15 cellular contexts compared by ENCODE assay signal in genomic region chr3:13199006-13199776, GRCh38.
DNase-seq lines count a peak whose midpoint lies in the region; ATAC-seq, FAIRE-seq and TF ChIP-seq lines count a peak whose summit lies in the region.
"Had no signal": no experiment of that assay in that cellular context is flagged by ENCODE, and none has a peak within 500 bp of the region (broad histone marks: within the 10 kb centered on the region; RNA-seq: fewer than 3 reads in every experiment).

No MANE protein-coding gene starts in this region.

- no peak overlapping the region for H3K4me3 ChIP-seq in BLaER1
- no peak overlapping the region for H3K4me3 ChIP-seq in H1 (ENCODE audit: extremely low read depth in 1 of 4, insufficient read depth in 2 of 4, low read depth in 3 of 4, low read length in 4 of 4)
- no peak overlapping the region for H3K4me3 ChIP-seq in lower lobe of right lung
- no peak overlapping the region for H3K4me3 ChIP-seq in spleen
- no peak overlapping the region for H3K4me3 ChIP-seq in uterus
- H3K4me3 ChIP-seq: GM12878, GM23248 had no signal

- no peak for ATAC-seq in lower lobe of right lung
- ATAC-seq: GM12878 had no signal

- no peak overlapping the region for H4K5ac ChIP-seq in H1 (ENCODE audit: insufficient read length, low read depth, low read length)

- no peaks in the 10 kb centered on the region for H3K79me2 ChIP-seq in H1 (ENCODE audit: control insufficient read depth in 1 of 2, insufficient read depth in 2 of 2, low read length in 2 of 2)

- H2BK5ac ChIP-seq in H1 (ENCODE audit: low read depth, low read length), result no peak overlapping the region

- TF ChIP-seq RAD21 in H1 (IDR thresholded peaks at IDR 0.05 in 1 of 2, conservative IDR thresholded peaks at IDR 0.05 in 1 of 2; ENCODE audit: low read depth in 2 of 2, low read length in 2 of 2), result no peak

- H2BK120ac ChIP-seq in H1 (replicated peaks; ENCODE audit: low read depth, low read length), result no peak overlapping the region

- H3K4ac ChIP-seq in H1 (replicated peaks; ENCODE audit: insufficient read length, low read depth, low read length), result peak overlapping the region; percentile 93

- H3K9me3 ChIP-seq in BLaER1 (no peaks in the 10 kb centered on the region), H1 (ENCODE audit: insufficient read depth in 2 of 2, low read depth in 1 of 2, low read length in 1 of 2) (no peaks in the 10 kb centered on the region), lower lobe of right lung (no peaks in the 10 kb centered on the region), spleen (no peaks in the 10 kb centered on the region), uterus (no peaks in the 10 kb centered on the region)

- H3K4me1 ChIP-seq in BLaER1 (peaks cover 99% of the 10 kb centered on the region), H1 (replicated peaks in 1 of 4; ENCODE audit: control insufficient read depth in 3 of 4, insufficient read depth in 4 of 4, low read length in 3 of 4) (peaks cover 0 to 3% (median under 1%) of the 10 kb centered on the region in 4 experiments; a peak in 5 of 7 replicates), lower lobe of right lung (peaks cover under 1% of the 10 kb centered on the region), spleen (peaks cover 0 to 28% (median 6%) of the 10 kb centered on the region in 6 donors), uterus (no peaks in the 10 kb centered on the region)

- peak overlapping the region; percentile 97 for H4K91ac ChIP-seq in H1 (replicated peaks; ENCODE audit: insufficient read length, low read length)

- H2BK15ac ChIP-seq in H1 (ENCODE audit: low read length), result no peak overlapping the region

- H2AFZ ChIP-seq in H1 (ENCODE audit: low read length), result no peak overlapping the region
- H2AFZ ChIP-seq: GM23248 had no signal

- TF ChIP-seq EP300 in H1 (IDR thresholded peaks at IDR 0.05; ENCODE audit: borderline replicate concordance in 1 of 2, low read depth in 2 of 2, low read length in 2 of 2), result no peak

- no peak overlapping the region for H3K56ac ChIP-seq in H1 (replicated peaks; ENCODE audit: insufficient read length, low read depth, low read length)

- H3K23me2 ChIP-seq in H1 (ENCODE audit: low read depth, low read length), result peaks cover 5% of the 10 kb centered on the region; the same call in 1 of the 2 replicates

- POLR2A ChIA-PET in H1 (lab: Charles Lee; ENCODE audit: partially characterized antibody), result no interaction called here

- no peaks in the 10 kb centered on the region for H3K27me3 ChIP-seq in BLaER1
- peaks cover 0 to under 1% (median under 1%) of the 10 kb centered on the region in 4 experiments; a peak in 4 of 7 replicates for H3K27me3 ChIP-seq in H1 (replicated peaks in 1 of 4; ENCODE audit: control insufficient read depth in 3 of 4, extremely low read depth in 1 of 4, insufficient read depth in 3 of 4, low read length in 3 of 4)
- H3K27me3 ChIP-seq in lower lobe of right lung (ENCODE audit: low read depth), result peaks cover 26% of the 10 kb centered on the region
- peaks cover 0 to 63% (median 8%) of the 10 kb centered on the region in 7 donors for H3K27me3 ChIP-seq in spleen (replicated peaks in 1 of 7)
- H3K27me3 ChIP-seq in uterus, result no peaks in the 10 kb centered on the region

- H4K20me1 ChIP-seq in BLaER1, result no peaks in the 10 kb centered on the region
- H4K20me1 ChIP-seq in H1 (replicated peaks in 1 of 2; ENCODE audit: control insufficient read depth in 1 of 2, insufficient read depth in 2 of 2, low read length in 2 of 2), result peaks cover 0 to 7% of the 10 kb centered on the region in 2 experiments

- no peak overlapping the region for H3K18ac ChIP-seq in H1 (ENCODE audit: extremely low read depth, low read length)

- H3K23ac ChIP-seq in H1 (ENCODE audit: insufficient read length), result no peak overlapping the region

- H3K36me3 ChIP-seq in BLaER1, result no peaks in the 10 kb centered on the region
- no peaks in the 10 kb centered on the region for H3K36me3 ChIP-seq in H1 (ENCODE audit: control insufficient read depth in 2 of 4, insufficient read depth in 4 of 4, low read length in 3 of 4)
- no peaks in the 10 kb centered on the region for H3K36me3 ChIP-seq in lower lobe of right lung
- no peaks in the 10 kb centered on the region for H3K36me3 ChIP-seq in spleen
- no peaks in the 10 kb centered on the region for H3K36me3 ChIP-seq in uterus

- peak overlapping the region; percentile 11; the same call in 1 of the 2 replicates for H4K8ac ChIP-seq in H1 (ENCODE audit: extremely low read depth, insufficient read depth, low read length)

- intact Hi-C loops in lower lobe of right lung (cut with DNase I), result no loop called here
- intact Hi-C loops in spleen (cut with DNase I; ENCODE audit: low total_unique reads), result no loop called here
- intact Hi-C loops in uterus (cut with DNase I; ENCODE audit: low total_unique reads), result no loop called here

- H3K79me1 ChIP-seq in H1 (ENCODE audit: low read depth, low read length), result 0 out of 2 replicates have a peak, but pooled peaks cover 2% of the 10 kb centered on the region

- no peak for FAIRE-seq in H1 (lab: Jason Lieb, UNC)
- FAIRE-seq: GM12878, GM18507 had no signal

- DNase-seq in H1 (ENCODE audit: low read depth in 1 of 2, low spot score in 2 of 2), result no peak
- DNase-seq in lower lobe of right lung, result peak; percentile 28
- DNase-seq in spleen, result peak; percentile 61
- no peak for DNase-seq in activated CD4-positive, alpha-beta T cell treated with anti-CD3 and anti-CD28 coated beads, Interleukin-2, amount 50 U/mL, for 48 hours
- DNase-seq in RKO (ENCODE audit: low spot score), result no peak
- DNase-seq in uterus, result no peak
- DNase-seq: ACHN; CD4-positive, alpha-beta memory T cell; DMS79; GM23248; H7 had no signal

- H2BK12ac ChIP-seq in H1 (ENCODE audit: low read depth, low read length), result no peak overlapping the region

- peak overlapping the region; percentile 92 for H3K4me2 ChIP-seq in BLaER1
- no peak overlapping the region for H3K4me2 ChIP-seq in H1 (ENCODE audit: insufficient read depth in 1 of 2, low read depth in 2 of 2, low read length in 2 of 2)

- H3K27ac ChIP-seq in BLaER1 (peak overlapping the region; percentile 50; the same call in 1 of the 2 replicates), H1 (ENCODE audit: low read depth, low read length) (no peak overlapping the region), lower lobe of right lung (no peak overlapping the region), spleen (no peak overlapping the region), uterus (no peak overlapping the region)
- H3K27ac ChIP-seq: C4-2B, GM23248 had no signal

- H3K9ac ChIP-seq in BLaER1 (0 out of 2 replicates have a peak overlapping the region, but pooled peaks have one; percentile 8), H1 (replicated peaks in 1 of 4; ENCODE audit: extremely low read depth in 1 of 4, low read depth in 3 of 4, low read length in 3 of 4) (no peak overlapping the region)
- H3K9ac ChIP-seq: GM23248 had no signal

- no peak for TF ChIP-seq CTCF in H1 (IDR thresholded peaks at IDR 0.05; ENCODE audit: control extremely low read depth in 1 of 3, insufficient read depth in 1 of 3, low read depth in 1 of 3, low read length in 3 of 3)
- TF ChIP-seq CTCF in lower lobe of right lung (IDR thresholded peaks at IDR 0.05), result no peak
- TF ChIP-seq CTCF in spleen (IDR thresholded peaks at IDR 0.05 in 8 of 11, conservative IDR thresholded peaks at IDR 0.05 in 3 of 11), result no peak
- no peak for TF ChIP-seq CTCF in uterus (IDR thresholded peaks at IDR 0.05)

- H2AK5ac ChIP-seq in H1 (ENCODE audit: low read depth, low read length), result no peak overlapping the region

- no peak for TF ChIP-seq POLR2A in H1 (IDR thresholded peaks at IDR 0.05; ENCODE audit: control extremely low read depth in 1 of 2, low read depth in 2 of 2, low read length in 2 of 2)
- TF ChIP-seq POLR2A in spleen (IDR thresholded peaks at IDR 0.05), result no peak
- TF ChIP-seq POLR2A in uterus (IDR thresholded peaks at IDR 0.05), result no peak

- CTCF ChIA-PET in H1 (lab: Charles Lee; ENCODE audit: partially characterized antibody), result interaction anchor here (0.7 to 4.9 kb wide), 13 partner anchors 9 to 265 kb away, joined by 3 to 32 read pairs (median 4); no protein-coding TSS in a partner anchor

- no peak overlapping the region for H3K14ac ChIP-seq in H1 (ENCODE audit: insufficient read length)

- H2BK20ac ChIP-seq in H1 (ENCODE audit: low read length), result no peak overlapping the region

- 90% methylated on average over 25 of the region's 25 CpGs; no CpG with 5 or more reads in 1 of the 2 experiments for WGBS in H1 (ENCODE audit: extremely low coverage in 1 of 2, insufficient coverage in 1 of 2, insufficient read length in 1 of 2, insufficient replicate concordance in 2 of 2, low coverage in 1 of 2, low lambda C conversion rate in 2 of 2, missing lambda C conversion rate in 1 of 2), 2 experiments
- 79 to 90% (median 88%) methylated on average over 25 of the region's 25 CpGs for WGBS in spleen, 5 donors

TF ChIP-seq in H1, 55 proteins besides CTCF, POLR2A, EP300 and RAD21:
- TF ChIP-seq CBX5 (IDR thresholded peaks at IDR 0.05; ENCODE audit: low read depth, low read length) (no peak), NRF1 (IDR thresholded peaks at IDR 0.05; ENCODE audit: low read depth, low read length) (no peak), ZNF274 (IDR thresholded peaks at IDR 0.05; ENCODE audit: borderline replicate concordance, extremely low read depth, low read length) (no peak), GABPA (IDR thresholded peaks at IDR 0.05; ENCODE audit: borderline replicate concordance, insufficient read depth, low read length) (no peak), HDAC6 (IDR thresholded peaks at IDR 0.05; ENCODE audit: low read depth, low read length) (no peak), PHF8 (conservative IDR thresholded peaks at IDR 0.05; ENCODE audit: low read depth, low read length) (no peak)

Comparison
In these comparisons a context has a peak if more than half of its experiments do, and no peak if none do; other contexts are left out.
1. DNase-seq: peak in lower lobe of right lung (single experiment) and spleen (single experiment); none in H1 (0 of 2), activated CD4-positive, alpha-beta T cell treated with anti-CD3 and anti-CD28 coated beads, Interleukin-2, amount 50 U/mL, for 48 hours (0 of 2), RKO (single experiment) and uterus (0 of 2).